ENCODE assay signal across 2 cellular contexts in the genomic region with DNA sequence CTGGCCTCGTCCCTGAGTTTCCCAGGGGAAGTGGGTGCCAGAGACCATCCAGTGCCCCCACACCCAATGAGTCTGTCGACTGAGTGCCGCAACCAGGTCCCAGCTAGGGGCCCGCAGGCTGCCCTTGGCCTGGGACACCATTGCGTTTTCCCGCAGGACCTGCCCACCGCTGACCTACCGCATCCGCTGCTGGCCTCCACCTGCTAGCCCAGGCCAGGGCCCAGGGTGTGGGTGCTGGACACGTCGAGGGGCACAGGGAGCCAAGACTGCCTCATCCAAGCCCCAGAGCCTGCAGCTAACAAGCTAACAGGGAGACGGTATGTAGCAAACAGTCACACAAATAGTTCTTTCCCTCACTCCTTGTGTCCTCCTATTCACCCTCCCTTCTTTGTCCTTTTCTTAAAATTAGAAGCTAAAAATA.
TF ChIP-seq lines count a peak whose summit lies in the region.

No MANE protein-coding gene starts in this region.

TF ChIP-seq in H1, 55 proteins besides CTCF, POLR2A, EP300 and RAD21:
- TF ChIP-seq CTBP2 (IDR thresholded peaks at IDR 0.05; ENCODE audit: borderline replicate concordance, insufficient read depth, insufficient read length, low read length) (no peak), NANOG (IDR thresholded peaks at IDR 0.05; ENCODE audit: insufficient read depth, low read depth, low read length, poor library complexity, severe bottlenecking) (no peak), MAFK (IDR thresholded peaks at IDR 0.05; ENCODE audit: low read depth, low read length) (no peak), RNF2 (IDR thresholded peaks at IDR 0.05; ENCODE audit: borderline replicate concordance, low read depth, low read length, missing control alignments, poor library complexity, severe bottlenecking) (no peak), CREB1 (IDR thresholded peaks at IDR 0.05) (no peak), RBBP5 (IDR thresholded peaks at IDR 0.05; ENCODE audit: borderline replicate concordance, low read depth, low read length) (no peak)
TF ChIP-seq in H1: peak in this region for 0.

TF ChIP-seq in HepG2, 621 proteins besides CTCF, POLR2A, EP300 and RAD21:
- TF ChIP-seq ZSCAN9 (CRISPR knock-in tag; IDR thresholded peaks at IDR 0.05; ENCODE audit: borderline replicate concordance) = no peak
- 0 out of 2 replicates have a peak, but pooled peaks have one; percentile 12 for TF ChIP-seq ZNF768 (CRISPR knock-in tag; IDR thresholded peaks at IDR 0.05)
